10 cellular contexts compared by ENCODE assay signal in genomic region chr21:35664683-35665082, GRCh38.
DNase-seq lines count a peak whose midpoint lies in the region; ATAC-seq, FAIRE-seq and TF ChIP-seq lines count a peak whose summit lies in the region.
"Had no signal": no experiment of that assay in that cellular context is flagged by ENCODE, and none has a peak within 500 bp of the region (broad histone marks: within the 10 kb centered on the region; RNA-seq: fewer than 3 reads in every experiment).

No MANE protein-coding gene starts in this region.

- no peaks in the 10 kb centered on the region for H3K4me1 ChIP-seq in HepG2 (ENCODE audit: insufficient read depth, low read length)
- H3K4me1 ChIP-seq in right lobe of liver: no peaks in the 10 kb centered on the region

- ATAC-seq in HepG2 (no peak), right lobe of liver (no peak), HG02840 (IDR thresholded peaks at IDR 0.05; ENCODE audit: low FRiP score, unreplicated experiment) (no peak)

- H3K4me3 ChIP-seq in HepG2 (replicated peaks in 1 of 3; ENCODE audit: insufficient read depth in 1 of 3, low read depth in 2 of 3, low read length in 3 of 3) (no peak overlapping the region), right lobe of liver (no peak overlapping the region), astrocyte of the cerebellum (ENCODE audit: low read depth, low read length) (no peak overlapping the region)

- intact Hi-C loops in HepG2 (cut with micrococcal nuclease; ENCODE audit: unreplicated experiment): no loop called here
- intact Hi-C loops in right lobe of liver (cut with DNase I): no loop called here

- H4K20me1 ChIP-seq in HepG2 (ENCODE audit: insufficient read depth, low read length): no peaks in the 10 kb centered on the region

- BruUV-seq in HepG2 (replicated peaks; lab: Mats Ljungman, UMichigan): no TSS peak

- H3K9ac ChIP-seq in HepG2 (ENCODE audit: insufficient read depth, low read depth, low read length): no peak overlapping the region

- H3K27ac ChIP-seq in HepG2 (ENCODE audit: extremely low read length, insufficient read depth, low read length): no peak overlapping the region
- no peak overlapping the region for H3K27ac ChIP-seq in right lobe of liver

- H2AFZ ChIP-seq in HepG2 (ENCODE audit: low read length): no peak overlapping the region

- in situ Hi-C loops in HepG2 (cut with HindIII; ENCODE audit: extremely low pct_ligation_motif_present, low pct_unique_long_range_greater_than_20kb): no loop called here
- in situ Hi-C loops in astrocyte of the cerebellum (cut with HindIII; ENCODE audit: low sequenced_read_pairs): no loop called here

- POLR2A ChIA-PET in HepG2 (lab: Yijun Ruan, JAX): no interaction called here

- H3K27me3 ChIP-seq in HepG2 (ENCODE audit: control insufficient read depth in 1 of 2, insufficient read depth in 2 of 2, low read length in 2 of 2): no peaks in the 10 kb centered on the region
- no peaks in the 10 kb centered on the region for H3K27me3 ChIP-seq in right lobe of liver

- WGBS in HepG2 (ENCODE audit: low lambda C conversion rate): 3% methylated on average over 3 of the region's 3 CpGs
- 57% methylated on average over 3 of the region's 3 CpGs for WGBS in right lobe of liver (ENCODE audit: insufficient coverage, low coverage, low lambda C conversion rate, missing lambda C conversion rate)

- no peak for TF ChIP-seq CTCF in HepG2 (CRISPR knock-in tag; IDR thresholded peaks at IDR 0.05)
- TF ChIP-seq CTCF in right lobe of liver (IDR thresholded peaks at IDR 0.05): no peak
- TF ChIP-seq CTCF in astrocyte of the cerebellum (IDR thresholded peaks at IDR 0.05; ENCODE audit: low read depth, low read length, missing control alignments): no peak
- no peak for TF ChIP-seq CTCF in D721Med (IDR thresholded peaks at IDR 0.05; ENCODE audit: insufficient read depth, missing control alignments)

- H3K9me3 ChIP-seq in HepG2 (ENCODE audit: low read length): no peaks in the 10 kb centered on the region
- no peaks in the 10 kb centered on the region for H3K9me3 ChIP-seq in right lobe of liver

- FAIRE-seq in HepG2 (lab: Jason Lieb, UNC): no peak
- FAIRE-seq in D721Med (lab: Jason Lieb, UNC): no peak

- TF ChIP-seq RAD21 in HepG2 (CRISPR knock-in tag; IDR thresholded peaks at IDR 0.05): no peak

- TF ChIP-seq POLR2A in HepG2 (IDR thresholded peaks at IDR 0.05; ENCODE audit: insufficient read depth in 1 of 2, low read depth in 2 of 2, low read length in 2 of 2): no peak
- TF ChIP-seq POLR2A in right lobe of liver (IDR thresholded peaks at IDR 0.05): no peak

- peak; percentile 3 for DNase-seq in HepG2 (ENCODE audit: low spot score)
- no peak for DNase-seq in right lobe of liver
- peak; percentile 16 for DNase-seq in HPDE6-E6E7 (ENCODE audit: extremely low spot score)
- DNase-seq in astrocyte of the cerebellum (ENCODE audit: low read depth): peak; percentile 33
- DNase-seq in stimulated activated CD8-positive, alpha-beta memory T cell treated with anti-CD3 and anti-CD28 coated beads, Interleukin-4, amount 100 ng/mL, for 48 hours: peak; percentile 26
- no peak for DNase-seq in D721Med (ENCODE audit: insufficient read length, low spot score)
- DNase-seq in activated CD8-positive, alpha-beta memory T cell treated with anti-CD3 and anti-CD28 coated beads, Interleukin-2, amount 50 U/mL, for 48 hours: no peak
- DNase-seq: activated naive CD4-positive, alpha-beta T cell treated with anti-CD3 and anti-CD28 coated beads, Interleukin-2, amount 10 ng/mL, durations not matched to agents 7 days and 5 days; endodermal cell had no signal

- TF ChIP-seq EP300 in HepG2 (IDR thresholded peaks at IDR 0.05; ENCODE audit: low read depth in 2 of 2, low read length in 2 of 2) (no peak), HepG2 (CRISPR knock-in tag; IDR thresholded peaks at IDR 0.05; ENCODE audit: borderline replicate concordance) (no peak)

- CTCF ChIA-PET in HepG2 (lab: Yijun Ruan, JAX; ENCODE audit: low intra/inter-chr PET ratio, low total read pairs): no interaction called here

- no peak overlapping the region for H3K4me2 ChIP-seq in HepG2 (ENCODE audit: low read depth, low read length)

- no peaks in the 10 kb centered on the region for H3K79me2 ChIP-seq in HepG2 (ENCODE audit: insufficient read depth, low read length)

- no peaks in the 10 kb centered on the region for H3K36me3 ChIP-seq in HepG2 (replicated peaks in 1 of 2; ENCODE audit: control insufficient read depth in 1 of 2, insufficient read depth in 2 of 2, low read length in 2 of 2)
- no peaks in the 10 kb centered on the region for H3K36me3 ChIP-seq in right lobe of liver

TF ChIP-seq in HepG2, 621 proteins besides CTCF, POLR2A, EP300 and RAD21:
- TF ChIP-seq, protein P1, sequence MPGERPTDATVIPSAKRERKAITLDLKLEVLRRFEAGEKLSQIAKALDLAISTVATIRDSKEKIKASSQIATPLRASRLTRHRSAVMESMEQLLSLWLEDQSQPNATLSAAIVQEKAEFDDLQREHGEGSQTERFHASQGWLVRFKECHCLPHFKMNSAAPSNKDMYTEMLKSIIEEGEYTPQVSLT (CRISPR knock-in tag; IDR thresholded peaks at IDR 0.05; ENCODE audit: borderline replicate concordance, low read depth): no peak
- no peak for TF ChIP-seq ZNF343 (CRISPR knock-in tag; IDR thresholded peaks at IDR 0.05)
- TF ChIP-seq CEBPG (CRISPR knock-in tag; IDR thresholded peaks at IDR 0.05): no peak
- TF ChIP-seq ZBTB7A (CRISPR knock-in tag; IDR thresholded peaks at IDR 0.05): no peak

Comparison
In these comparisons a context has a peak if more than half of its experiments do, and no peak if none do; other contexts are left out.
1. DNase-seq: peak in HepG2 (single experiment), HPDE6-E6E7 (single experiment), astrocyte of the cerebellum (single experiment) and stimulated activated CD8-positive, alpha-beta memory T cell treated with anti-CD3 and anti-CD28 coated beads, Interleukin-4, amount 100 ng/mL, for 48 hours (single experiment); none in right lobe of liver (0 of 3), D721Med (single experiment) and activated CD8-positive, alpha-beta memory T cell treated with anti-CD3 and anti-CD28 coated beads, Interleukin-2, amount 50 U/mL, for 48 hours (single experiment).